Comparison of ENCODE assay signal across 27 cellular contexts in genomic region chr4:37082912-37083311, GRCh38.
"Had no signal": no experiment of that assay in that cellular context is flagged by ENCODE, and none has a peak within 500 bp of the region (broad histone marks: within the 10 kb centered on the region; RNA-seq: fewer than 3 reads in every experiment).

No MANE protein-coding gene starts in this region.

- H3K36me3 ChIP-seq: adrenal gland had no signal

- H3K4me3 ChIP-seq: adrenal gland had no signal

- H3K4me1 ChIP-seq: adrenal gland had no signal

- H3K27me3 ChIP-seq: adrenal gland had no signal

- H3K27ac ChIP-seq: adrenal gland, VCaP had no signal

- DNase-seq: activated CD4-positive, alpha-beta memory T cell treated with anti-CD3 and anti-CD28 coated beads, Interleukin-2, amount 10 ng/mL, durations not matched to agents 7 days and 5 days; activated CD4-positive, alpha-beta T cell treated with anti-CD3 and anti-CD28 coated beads for 36 hours; activated CD4-positive, alpha-beta T cell treated with anti-CD3 and anti-CD28 coated beads, Interleukin-2, amount 50 U/mL, for 1 hour; activated gamma-delta T cell; activated naive CD4-positive, alpha-beta T cell treated with anti-CD3 and anti-CD28 coated beads, Interleukin-2, amount 10 ng/mL, durations not matched to agents 7 days and 5 days; activated naive CD8-positive, alpha-beta T cell treated with anti-CD3 and anti-CD28 coated beads, Interleukin-2, amount 10 ng/mL, durations not matched to agents 7 days and 5 days; activated T-cell treated with anti-CD3 and anti-CD28 coated beads for 4 hours; activated T-cell treated with anti-CD3 and anti-CD28 coated beads, Interleukin-2, amount 50 U/mL, for 48 hours; adrenal gland; anterior cingulate cortex; caudate nucleus; Karpas-422; NCI-H1048; NCI-H146; NCI-H187 treated with DMSO at 0.1 percent for 48 hours; NCI-H2081 treated with DMSO at 0.1 percent for 48 hours; NCI-H2171 treated with DMSO at 0.1 percent for 48 hours; NCI-H345; NCI-H510A; NCI-H526 treated with DMSO at 0.1 percent for 48 hours; NK-92 treated with Interleukin-12 subunit alpha and Interleukin-12 subunit beta, amount 100 ng/mL, for 24 hours; PC-3; SIG-M5; T-cell; T-helper 2 cell; T1000 had no signal
